Comparison of ENCODE assay signal across 16 cellular contexts in the genomic region with DNA sequence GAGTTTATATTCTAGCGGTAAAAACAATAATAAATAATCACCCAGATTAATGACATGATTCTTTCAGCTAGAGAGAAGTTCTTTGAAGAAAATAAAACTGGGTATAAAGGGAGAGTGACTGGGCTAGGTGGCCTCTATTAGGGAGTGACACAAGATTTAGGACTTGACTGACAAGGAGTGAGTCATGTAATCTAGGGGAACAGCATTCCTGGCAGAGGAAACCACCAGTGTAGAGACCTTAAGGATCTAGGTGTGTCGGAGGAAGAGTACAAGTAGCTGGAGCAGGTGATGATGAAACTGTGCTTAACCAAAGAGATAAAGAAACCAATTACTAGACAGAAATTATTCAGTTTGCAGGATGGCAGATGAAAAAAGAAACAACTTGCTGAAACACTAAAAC.
"Had no signal": no experiment of that assay in that cellular context is flagged by ENCODE, and none has a peak within 500 bp of the region (broad histone marks: within the 10 kb centered on the region; RNA-seq: fewer than 3 reads in every experiment).

No MANE protein-coding gene starts in this region.

- H3K9me3 Mint-ChIP-seq: activated CD4-positive, alpha-beta memory T cell treated with anti-CD3 and anti-CD28 coated beads for 36 hours; activated T-cell treated with anti-CD3 and anti-CD28 coated beads, Interleukin-2, amount 50 U/mL, for 4 hours had no signal

- H3K27ac Mint-ChIP-seq: activated CD4-positive, alpha-beta memory T cell treated with anti-CD3 and anti-CD28 coated beads for 36 hours; activated naive CD4-positive, alpha-beta T cell treated with anti-CD3 and anti-CD28 coated beads, Interleukin-2, amount 50 U/mL, for 72 hours; stimulated activated naive CD8-positive, alpha-beta T cell treated with anti-CD3 and anti-CD28 coated beads, Interleukin-15, Interleukin-2, amounts not matched to agents 100 ng/mL and 50 ng/mL, for 24 hours had no signal

- H3K4me3 ChIP-seq: esophagus muscularis mucosa, ovary, testis had no signal

- H3K4me1 ChIP-seq: esophagus muscularis mucosa, testis had no signal

- H3K36me3 ChIP-seq: esophagus muscularis mucosa, ovary had no signal

- H3K36me3 Mint-ChIP-seq: activated CD4-positive, alpha-beta memory T cell treated with anti-CD3 and anti-CD28 coated beads for 36 hours; activated naive CD4-positive, alpha-beta T cell treated with anti-CD3 and anti-CD28 coated beads, Interleukin-2, amount 50 U/mL, for 72 hours; brain had no signal

- H3K27me3 ChIP-seq: esophagus muscularis mucosa, ovary, testis had no signal

- DNase-seq: activated CD4-positive, alpha-beta memory T cell treated with anti-CD3 and anti-CD28 coated beads for 36 hours; activated CD4-positive, alpha-beta T cell treated with anti-CD3 and anti-CD28 coated beads for 1 hour; activated effector memory CD4-positive, alpha-beta T cell treated with anti-CD3 and anti-CD28 coated beads, Interleukin-2, amount 50 U/mL, for 16 hours; activated T-cell treated with anti-CD3 and anti-CD28 coated beads, Interleukin-2, amount 50 U/mL, for 4 hours; amniotic stem cell; cerebellar nuclear complex; dermis blood vessel endothelial cell; glutamatergic neuron; ovary; stimulated activated CD4-positive, alpha-beta T cell treated with anti-CD3 and anti-CD28 coated beads, Interleukin-4, amount 100 ng/mL, for 1 hour; stimulated activated CD8-positive, alpha-beta memory T cell treated with anti-CD3 and anti-CD28 coated beads, Interleukin-4, amount 100 ng/mL, for 48 hours; testis had no signal

- H3K4me3 Mint-ChIP-seq: activated CD4-positive, alpha-beta memory T cell treated with anti-CD3 and anti-CD28 coated beads for 36 hours; activated T-cell treated with anti-CD3 and anti-CD28 coated beads, Interleukin-2, amount 50 U/mL, for 4 hours; brain; stimulated activated naive CD8-positive, alpha-beta T cell treated with anti-CD3 and anti-CD28 coated beads, Interleukin-15, Interleukin-2, amounts not matched to agents 100 ng/mL and 50 ng/mL, for 24 hours had no signal

- H3K27ac ChIP-seq: esophagus muscularis mucosa, ovary, testis had no signal

- H3K27me3 Mint-ChIP-seq: activated CD4-positive, alpha-beta memory T cell treated with anti-CD3 and anti-CD28 coated beads for 36 hours; brain; stimulated activated naive CD8-positive, alpha-beta T cell treated with anti-CD3 and anti-CD28 coated beads, Interleukin-15, Interleukin-2, amounts not matched to agents 100 ng/mL and 50 ng/mL, for 24 hours had no signal

- H3K9me3 ChIP-seq: esophagus muscularis mucosa, ovary, testis had no signal
